Comparison of ENCODE assay signal across 22 cellular contexts in genomic region chr10:9922123-9922685, GRCh38.
DNase-seq lines count a peak whose midpoint lies in the region; ATAC-seq, FAIRE-seq and TF ChIP-seq lines count a peak whose summit lies in the region.
"Had no signal": no experiment of that assay in that cellular context is flagged by ENCODE, and none has a peak within 500 bp of the region (broad histone marks: within the 10 kb centered on the region; RNA-seq: fewer than 3 reads in every experiment).

No MANE protein-coding gene starts in this region.

- ATAC-seq in GM18505 (IDR thresholded peaks at IDR 0.05; ENCODE audit: unreplicated experiment), result no peak
- ATAC-seq: HepG2, K562 had no signal

- TF ChIP-seq POLR2A in GM18505 (IDR thresholded peaks at IDR 0.05; ENCODE audit: borderline replicate concordance, extremely low read depth, insufficient read depth, insufficient read length), result no peak

- H3K9me2 ChIP-seq in neural cell (ENCODE audit: insufficient read depth, low read length), result no peaks in the 10 kb centered on the region

- intact Hi-C loops in activated CD4-positive, alpha-beta memory T cell treated with anti-CD3 and anti-CD28 coated beads for 36 hours (cut with micrococcal nuclease), result no loop called here
- intact Hi-C loops in Calu3 (cut with micrococcal nuclease; ENCODE audit: unreplicated experiment), result no loop called here

- BruUV-seq in Calu3 (replicated peaks; lab: Mats Ljungman, UMichigan), result no TSS peak

- CTCF ChIA-PET in activated CD4-positive, alpha-beta memory T cell treated with anti-CD3 and anti-CD28 coated beads for 36 hours (lab: Charles Lee), result no interaction called here
- CTCF ChIA-PET in Calu3 (lab: Charles Lee), result no interaction called here

- no peak overlapping the region for H3K27ac Mint-ChIP-seq in astrocyte (ENCODE audit: unreplicated experiment)
- no peak overlapping the region for H3K27ac Mint-ChIP-seq in activated CD4-positive, alpha-beta memory T cell treated with anti-CD3 and anti-CD28 coated beads for 36 hours
- no peak overlapping the region for H3K27ac Mint-ChIP-seq in Calu3 (ENCODE audit: unreplicated experiment)
- H3K27ac Mint-ChIP-seq: CD4-positive, CD25-positive, alpha-beta regulatory T cell had no signal

- TF ChIP-seq EP300 in neural cell (conservative IDR thresholded peaks at IDR 0.05; ENCODE audit: poor library complexity, severe bottlenecking), result no peak

- POLR2A ChIA-PET in activated CD4-positive, alpha-beta memory T cell treated with anti-CD3 and anti-CD28 coated beads for 36 hours (lab: Charles Lee), result no interaction called here

- H3K9me3 Mint-ChIP-seq in astrocyte (ENCODE audit: unreplicated experiment) (no peaks in the 10 kb centered on the region), Calu3 (ENCODE audit: low read depth, unreplicated experiment) (peaks cover 24% of the 10 kb centered on the region)
- H3K9me3 Mint-ChIP-seq in activated CD4-positive, alpha-beta memory T cell treated with anti-CD3 and anti-CD28 coated beads for 36 hours, result no peaks in the 10 kb centered on the region

- no peaks in the 10 kb centered on the region for H3K27me3 Mint-ChIP-seq in astrocyte (ENCODE audit: low read depth, unreplicated experiment)
- peaks cover 1% of the 10 kb centered on the region for H3K27me3 Mint-ChIP-seq in activated CD4-positive, alpha-beta memory T cell treated with anti-CD3 and anti-CD28 coated beads for 36 hours
- H3K27me3 Mint-ChIP-seq in Calu3 (ENCODE audit: unreplicated experiment), result no peaks in the 10 kb centered on the region
- H3K27me3 Mint-ChIP-seq: CD4-positive, CD25-positive, alpha-beta regulatory T cell had no signal

- H3K9ac ChIP-seq in astrocyte (ENCODE audit: low read length) (no peak overlapping the region), neural cell (ENCODE audit: low read length) (no peak overlapping the region)

- no peak for FAIRE-seq in astrocyte (lab: Jason Lieb, UNC)
- no peak for FAIRE-seq in D721Med (lab: Jason Lieb, UNC)
- FAIRE-seq: GM12891, HepG2, K562 had no signal

- H4K20me1 ChIP-seq in astrocyte (ENCODE audit: insufficient read depth, low read length), result no peaks in the 10 kb centered on the region
- no peaks in the 10 kb centered on the region for H4K20me1 ChIP-seq in neural cell (ENCODE audit: insufficient read depth)

- H3K27me3 ChIP-seq in astrocyte (ENCODE audit: insufficient read depth, low read length) (no peaks in the 10 kb centered on the region), neural cell (ENCODE audit: insufficient read depth, low read depth, low read length) (no peaks in the 10 kb centered on the region)
- H3K27me3 ChIP-seq: Peyer's patch had no signal

- H2AFZ ChIP-seq in astrocyte (ENCODE audit: low read depth, low read length) (no peak overlapping the region), neural cell (ENCODE audit: low read depth, low read length) (no peak overlapping the region)

- no peak overlapping the region for H3K4me3 ChIP-seq in astrocyte (ENCODE audit: insufficient read depth, low read depth, low read length)
- H3K4me3 ChIP-seq in fibroblast of mammary gland (ENCODE audit: control insufficient read depth, low read depth, low read length), result no peak overlapping the region
- no peak overlapping the region for H3K4me3 ChIP-seq in neural cell (ENCODE audit: low read length)
- H3K4me3 ChIP-seq: HAP-1, K562, Peyer's patch had no signal

- H3K4me1 Mint-ChIP-seq in astrocyte (ENCODE audit: low read depth, unreplicated experiment) (no peaks in the 10 kb centered on the region), Calu3 (ENCODE audit: low read depth, unreplicated experiment) (no peaks in the 10 kb centered on the region)
- no peaks in the 10 kb centered on the region for H3K4me1 Mint-ChIP-seq in activated CD4-positive, alpha-beta memory T cell treated with anti-CD3 and anti-CD28 coated beads for 36 hours (ENCODE audit: low read depth)
- H3K4me1 Mint-ChIP-seq: CD4-positive, CD25-positive, alpha-beta regulatory T cell had no signal

- H3K36me3 Mint-ChIP-seq in astrocyte (ENCODE audit: low read depth, unreplicated experiment) (no peaks in the 10 kb centered on the region), Calu3 (ENCODE audit: insufficient read depth, unreplicated experiment) (no peaks in the 10 kb centered on the region)
- no peaks in the 10 kb centered on the region for H3K36me3 Mint-ChIP-seq in activated CD4-positive, alpha-beta memory T cell treated with anti-CD3 and anti-CD28 coated beads for 36 hours
- H3K36me3 Mint-ChIP-seq: CD4-positive, CD25-positive, alpha-beta regulatory T cell had no signal

- H3K36me3 ChIP-seq in astrocyte (ENCODE audit: insufficient read depth, low read length), result no peaks in the 10 kb centered on the region
- H3K36me3 ChIP-seq in neural cell (ENCODE audit: insufficient read depth, low read length), result no peaks in the 10 kb centered on the region
- H3K36me3 ChIP-seq: HAP-1, Peyer's patch had no signal

- no peaks in the 10 kb centered on the region for H3F3A ChIP-seq in neural cell (ENCODE audit: insufficient read depth, low read length, poor library complexity, severe bottlenecking)

- TF ChIP-seq RAD21 in neural cell (conservative IDR thresholded peaks at IDR 0.05), result no peak

- H3K79me2 ChIP-seq in astrocyte (ENCODE audit: insufficient read depth, low read length), result no peaks in the 10 kb centered on the region
- H3K79me2 ChIP-seq in neural cell (replicated peaks; ENCODE audit: insufficient read depth, low read length), result no peaks in the 10 kb centered on the region

- H3K4me1 ChIP-seq in astrocyte (ENCODE audit: insufficient read depth, low read length), result no peaks in the 10 kb centered on the region
- H3K4me1 ChIP-seq: HAP-1, Peyer's patch had no signal

- H3K4me3 Mint-ChIP-seq in astrocyte (ENCODE audit: unreplicated experiment) (no peak overlapping the region), Calu3 (ENCODE audit: low read depth, unreplicated experiment) (no peak overlapping the region)
- no peak overlapping the region for H3K4me3 Mint-ChIP-seq in activated CD4-positive, alpha-beta memory T cell treated with anti-CD3 and anti-CD28 coated beads for 36 hours
- H3K4me3 Mint-ChIP-seq: CD4-positive, CD25-positive, alpha-beta regulatory T cell had no signal

- no peak for TF ChIP-seq CTCF in astrocyte (IDR thresholded peaks at IDR 0.05; ENCODE audit: insufficient read depth, low read depth, low read length)
- no peak for TF ChIP-seq CTCF in fibroblast of mammary gland (conservative IDR thresholded peaks at IDR 0.05; ENCODE audit: control insufficient read depth, insufficient read depth, low read depth, low read length)
- TF ChIP-seq CTCF in neural cell (IDR thresholded peaks at IDR 0.05; ENCODE audit: poor library complexity, severe bottlenecking), result no peak
- no peak for TF ChIP-seq CTCF in D721Med (IDR thresholded peaks at IDR 0.05; ENCODE audit: insufficient read depth, missing control alignments)
- TF ChIP-seq CTCF in Calu3 (IDR thresholded peaks at IDR 0.05; ENCODE audit: unreplicated experiment), result no peak

- peak; percentile 7 for DNase-seq in astrocyte (ENCODE audit: low read depth)
- DNase-seq in fibroblast of mammary gland (ENCODE audit: low read depth), result peak; percentile 34
- DNase-seq in activated CD4-positive, alpha-beta memory T cell treated with anti-CD3 and anti-CD28 coated beads for 36 hours, result no peak
- no peak for DNase-seq in D721Med (ENCODE audit: insufficient read length, low spot score)
- no peak for DNase-seq in Calu3
- DNase-seq: CD4-positive, CD25-positive, alpha-beta regulatory T cell; COR-L47; DND-41; NCI-H1092; NCI-H1436; NCI-H187 treated with DMSO at 0.1 percent for 48 hours; NCI-H226; NCI-H524; NCI-H774; Peyer's patch had no signal

- H3K27ac ChIP-seq in astrocyte (ENCODE audit: low read depth, low read length) (no peak overlapping the region), neural cell (ENCODE audit: low read length) (peak overlapping the region; percentile 6)
- H3K27ac ChIP-seq: HL-60, Peyer's patch had no signal

- H3K4me2 ChIP-seq in astrocyte (ENCODE audit: low read length) (no peak overlapping the region), neural cell (ENCODE audit: low read length) (no peak overlapping the region)

- H3K9me3 ChIP-seq in astrocyte (ENCODE audit: insufficient read depth, low read depth, low read length) (no peaks in the 10 kb centered on the region), neural cell (ENCODE audit: low read length) (no peaks in the 10 kb centered on the region)
- H3K9me3 ChIP-seq: Peyer's patch had no signal

TF ChIP-seq in neural cell, 6 proteins besides CTCF, POLR2A, EP300 and RAD21:
- TF ChIP-seq REST (IDR thresholded peaks at IDR 0.05; ENCODE audit: borderline replicate concordance) (no peak), MXI1 (conservative IDR thresholded peaks at IDR 0.05; ENCODE audit: poor library complexity, severe bottlenecking) (no peak)

Comparison
In these comparisons a context has a peak if more than half of its experiments do, and no peak if none do; other contexts are left out.
1. DNase-seq: peak in astrocyte (single experiment) and fibroblast of mammary gland (single experiment); none in activated CD4-positive, alpha-beta memory T cell treated with anti-CD3 and anti-CD28 coated beads for 36 hours (single experiment), D721Med (single experiment) and Calu3 (single experiment).